In genomic region chr7:4683884-4684565, GRCh38 we compare ENCODE assay signal across 8 cellular contexts. TPM values are rescaled to one million over a fixed set of nuclear protein-coding genes. Genes with fewer than 3 reads are reported as not detected.
DNase-seq lines count a peak whose midpoint lies in the region; ATAC-seq and TF ChIP-seq lines count a peak whose summit lies in the region.

No MANE protein-coding gene starts in this region.

- intact Hi-C loops in MCF 10A (cut with micrococcal nuclease) = loop anchor here (1.0 to 2.0 kb wide), 3 partner anchors 43 to 70 kb away; no protein-coding TSS in a partner anchor

- TF ChIP-seq CTCF in GM06990 (IDR thresholded peaks at IDR 0.05; ENCODE audit: insufficient read depth, low read length, poor library complexity, severe bottlenecking) (peak; percentile 54), MCF 10A (IDR thresholded peaks at IDR 0.05; ENCODE audit: unreplicated experiment) (peak; percentile 8)

- POLR2A ChIA-PET in MCF 10A (lab: Yijun Ruan, JAX) = interaction anchor here (0.6 to 6.9 kb wide), 11 partner anchors 9 to 764 kb away, joined by 3 to 100 read pairs (median 6); partner anchors contain the start of gene AP5Z1

- peak; percentile 33 for ATAC-seq in HG02938 (IDR thresholded peaks at IDR 0.05; ENCODE audit: unreplicated experiment)

- BruUV-seq in MCF 10A (replicated peaks; lab: Mats Ljungman, UMichigan) = TSS peak; percentile 66

- no peaks in the 10 kb centered on the region for H3K27me3 Mint-ChIP-seq in MCF 10A (ENCODE audit: insufficient read depth, unreplicated experiment)

- no peaks in the 10 kb centered on the region for H3K9me3 Mint-ChIP-seq in MCF 10A (ENCODE audit: unreplicated experiment)

- H3K4me1 Mint-ChIP-seq in MCF 10A (ENCODE audit: insufficient read depth, unreplicated experiment) = peaks cover 19% of the 10 kb centered on the region

- peak; percentile 53 for DNase-seq in GM06990 (ENCODE audit: extremely low read depth, insufficient read length)
- DNase-seq in T-helper 1 cell = peak in 4 of 5 donors; percentile 23 to 31 (median 28)
- peak; percentile 77 for DNase-seq in MCF 10A (ENCODE audit: unreplicated experiment)
- peak; percentile 76 for DNase-seq in iris pigment epithelial cell (ENCODE audit: low read depth)
- peak; percentile 16 for DNase-seq in stimulated activated CD4-positive, alpha-beta T cell treated with anti-CD3 and anti-CD28 coated beads, Interleukin-12 subunit alpha, Interleukin-12 subunit beta, amount 100 ng/mL, for 4 hours
- no peak for DNase-seq in NCI-H1105 treated with DMSO at 0.1 percent for 48 hours (lab: John Stamatoyannopoulos, UW)
- no peak for DNase-seq in DMS114 treated with DMSO at 0.1 percent for 48 hours (lab: John Stamatoyannopoulos, UW; ENCODE audit: unreplicated experiment)

- H3K36me3 ChIP-seq in GM06990 (ENCODE audit: control insufficient read depth, insufficient read depth, low read length) = no peaks in the 10 kb centered on the region

- peaks cover 25% of the 10 kb centered on the region for H3K36me3 Mint-ChIP-seq in MCF 10A (ENCODE audit: insufficient read depth, unreplicated experiment)

- peak overlapping the region; percentile 83 for H3K4me3 Mint-ChIP-seq in MCF 10A (ENCODE audit: unreplicated experiment)

- no peaks in the 10 kb centered on the region for H3K27me3 ChIP-seq in GM06990 (replicated peaks; ENCODE audit: control insufficient read depth, insufficient read depth, low read length)

- peak overlapping the region; percentile 96 for H3K27ac Mint-ChIP-seq in MCF 10A (ENCODE audit: low read depth, unreplicated experiment)

- H3K4me3 ChIP-seq in GM06990 (replicated peaks; ENCODE audit: low read depth, low read length) = peak overlapping the region; percentile 88

- CTCF ChIA-PET in MCF 10A (lab: Yijun Ruan, JAX) = interaction anchor here (1.1 to 1.4 kb wide), 3 partner anchors 43 to 72 kb away, joined by 4 to 7 read pairs (median 5); no protein-coding TSS in a partner anchor

RNA-seq across cellular contexts. Expression of gene FOXK1, which starts 1.9 kb away (rescaled TPM):
- total RNA-seq in MCF 10A (2022) = 37.7 and 43.8 TPM in 2 replicates

Comparison
In these comparisons a context has a peak if more than half of its experiments do, and no peak if none do; other contexts are left out.
1. DNase-seq: peak in GM06990 (single experiment), T-helper 1 cell (4 of 5), MCF 10A (single experiment), iris pigment epithelial cell (single experiment) and stimulated activated CD4-positive, alpha-beta T cell treated with anti-CD3 and anti-CD28 coated beads, Interleukin-12 subunit alpha, Interleukin-12 subunit beta, amount 100 ng/mL, for 4 hours (single experiment); none in NCI-H1105 treated with DMSO at 0.1 percent for 48 hours (single experiment) and DMS114 treated with DMSO at 0.1 percent for 48 hours (single experiment).